ENCODE assay signal across 10 cellular contexts in genomic region chr1:111202366-111202706, GRCh38. TPM values are rescaled to one million over a fixed set of nuclear protein-coding genes. Genes with fewer than 3 reads are reported as not detected.
DNase-seq lines count a peak whose midpoint lies in the region; ATAC-seq and TF ChIP-seq lines count a peak whose summit lies in the region.
"Had no signal": no experiment of that assay in that cellular context is flagged by ENCODE, and none has a peak within 500 bp of the region (broad histone marks: within the 10 kb centered on the region; RNA-seq: fewer than 3 reads in every experiment).

No MANE protein-coding gene starts in this region.

- H3K9me3 ChIP-seq in left lung = no peaks in the 10 kb centered on the region
- no peaks in the 10 kb centered on the region for H3K9me3 ChIP-seq in transverse colon
- no peaks in the 10 kb centered on the region for H3K9me3 ChIP-seq in ascending aorta

- no peaks in the 10 kb centered on the region for H3K27me3 ChIP-seq in left lung
- no peaks in the 10 kb centered on the region for H3K27me3 ChIP-seq in transverse colon
- H3K27me3 ChIP-seq in ascending aorta = peaks cover 6% of the 10 kb centered on the region

- no peaks in the 10 kb centered on the region for H3K27me3 Mint-ChIP-seq in activated T-cell treated with anti-CD3 and anti-CD28 coated beads, Interleukin-2, amount 50 U/mL, for 72 hours (ENCODE audit: low read depth)
- no peaks in the 10 kb centered on the region for H3K27me3 Mint-ChIP-seq in activated T-helper 1 cell treated with anti-CD3 and anti-CD28 coated beads, Interleukin-12 subunit alpha, Interleukin-12 subunit beta, Interleukin-2, Interleukin-4 antibody, amounts not matched to agents 30 ng/mL and 10 ng/mL and 1 ng/mL, durations not matched to agents 14 hours and 24 hours and 36 hours (ENCODE audit: insufficient read depth)

- no peak for TF ChIP-seq EP300 in transverse colon (IDR thresholded peaks at IDR 0.05; ENCODE audit: low read depth)

- DNase-seq in activated T-cell treated with anti-CD3 and anti-CD28 coated beads, Interleukin-2, amount 50 U/mL, for 72 hours = no peak
- DNase-seq in activated T-cell treated with anti-CD3 and anti-CD28 coated beads for 4 hours (no peak), left lung (no peak), transverse colon (no peak), NCI-H1048 (lab: John Stamatoyannopoulos, UW) (no peak), kidney glomerular epithelial cell (lab: John Stamatoyannopoulos, UW) (no peak), ascending aorta (ENCODE audit: low spot score in 2 of 2) (no peak)
- no peak for DNase-seq in activated T-helper 1 cell treated with anti-CD3 and anti-CD28 coated beads, Interleukin-12 subunit alpha, Interleukin-12 subunit beta, Interleukin-2, Interleukin-4 antibody, amounts not matched to agents 30 ng/mL and 10 ng/mL and 1 ng/mL, durations not matched to agents 14 hours and 24 hours and 36 hours (ENCODE audit: low spot score)

- no peaks in the 10 kb centered on the region for H3K9me3 Mint-ChIP-seq in activated T-cell treated with anti-CD3 and anti-CD28 coated beads, Interleukin-2, amount 50 U/mL, for 72 hours
- H3K9me3 Mint-ChIP-seq in activated T-helper 1 cell treated with anti-CD3 and anti-CD28 coated beads, Interleukin-12 subunit alpha, Interleukin-12 subunit beta, Interleukin-2, Interleukin-4 antibody, amounts not matched to agents 30 ng/mL and 10 ng/mL and 1 ng/mL, durations not matched to agents 14 hours and 24 hours and 36 hours = no peaks in the 10 kb centered on the region

- H3K4me1 ChIP-seq in left lung (peaks cover 27 to 89% of the 10 kb centered on the region in 2 donors), transverse colon (peaks cover 16 to 46% (median 39%) of the 10 kb centered on the region in 4 donors), ascending aorta (peaks cover 3% of the 10 kb centered on the region in 2 donors)

- ATAC-seq in activated T-cell treated with anti-CD3 and anti-CD28 coated beads, Interleukin-2, amount 50 U/mL, for 72 hours (replicated peaks in 1 of 2) = no peak
- peak; percentile 13 for ATAC-seq in left lung
- ATAC-seq: left lobe of liver had no signal

- 91 to 93% methylated on average over 1 of the region's 1 CpG for whole genome bisulfite sequencing in transverse colon (ENCODE audit: low coverage in 1 of 2), 2 donors

- peak overlapping the region in 1 of 2 donors; percentile 56 for H3K4me3 ChIP-seq in left lung
- no peak overlapping the region for H3K4me3 ChIP-seq in transverse colon
- no peak overlapping the region for H3K4me3 ChIP-seq in ascending aorta

- in situ Hi-C loops in transverse colon (cut with MboI; ENCODE audit: low pct_ligation_motif_present in 1 of 4, low pct_unique_long_range_greater_than_20kb in 1 of 4, low sequenced_read_pairs in 3 of 4) = loop anchor here in 1 of 4 donors (25.0 kb wide), 2 partner anchors 410 to 560 kb away; partner anchors contain the start of genes DDX20 and RAP1A

- peaks cover 74% of the 10 kb centered on the region for H3K4me1 Mint-ChIP-seq in activated T-cell treated with anti-CD3 and anti-CD28 coated beads, Interleukin-2, amount 50 U/mL, for 72 hours (ENCODE audit: low read depth)
- H3K4me1 Mint-ChIP-seq in activated T-helper 1 cell treated with anti-CD3 and anti-CD28 coated beads, Interleukin-12 subunit alpha, Interleukin-12 subunit beta, Interleukin-2, Interleukin-4 antibody, amounts not matched to agents 30 ng/mL and 10 ng/mL and 1 ng/mL, durations not matched to agents 14 hours and 24 hours and 36 hours (ENCODE audit: low read depth) = peaks cover 64% of the 10 kb centered on the region

- peak overlapping the region; percentile 93 to 98 for H3K4me3 Mint-ChIP-seq in activated T-cell treated with anti-CD3 and anti-CD28 coated beads, Interleukin-2, amount 50 U/mL, for 72 hours
- H3K4me3 Mint-ChIP-seq in activated T-helper 1 cell treated with anti-CD3 and anti-CD28 coated beads, Interleukin-12 subunit alpha, Interleukin-12 subunit beta, Interleukin-2, Interleukin-4 antibody, amounts not matched to agents 30 ng/mL and 10 ng/mL and 1 ng/mL, durations not matched to agents 14 hours and 24 hours and 36 hours = peak overlapping the region; percentile 100

- peaks cover 18 to 27% of the 10 kb centered on the region in 2 donors for H3K36me3 Mint-ChIP-seq in activated T-cell treated with anti-CD3 and anti-CD28 coated beads, Interleukin-2, amount 50 U/mL, for 72 hours (ENCODE audit: insufficient read depth in 2 of 2)
- peaks cover 31% of the 10 kb centered on the region for H3K36me3 Mint-ChIP-seq in activated T-helper 1 cell treated with anti-CD3 and anti-CD28 coated beads, Interleukin-12 subunit alpha, Interleukin-12 subunit beta, Interleukin-2, Interleukin-4 antibody, amounts not matched to agents 30 ng/mL and 10 ng/mL and 1 ng/mL, durations not matched to agents 14 hours and 24 hours and 36 hours (ENCODE audit: low read depth)

- H3K27ac ChIP-seq in left lung (peak overlapping the region in 1 of 2 donors; percentile 93), transverse colon (peak overlapping the region; percentile 86 to 94 (median 92)), ascending aorta (no peak overlapping the region)

- H3K36me3 ChIP-seq in left lung (peaks cover 0 to 16% of the 10 kb centered on the region in 2 donors), transverse colon (peaks cover 0 to 4% (median 0%) of the 10 kb centered on the region in 4 donors), ascending aorta (no peaks in the 10 kb centered on the region)

- peak overlapping the region; percentile 97 for H3K27ac Mint-ChIP-seq in activated T-cell treated with anti-CD3 and anti-CD28 coated beads, Interleukin-2, amount 50 U/mL, for 72 hours
- H3K27ac Mint-ChIP-seq in activated T-helper 1 cell treated with anti-CD3 and anti-CD28 coated beads, Interleukin-12 subunit alpha, Interleukin-12 subunit beta, Interleukin-2, Interleukin-4 antibody, amounts not matched to agents 30 ng/mL and 10 ng/mL and 1 ng/mL, durations not matched to agents 14 hours and 24 hours and 36 hours = peak overlapping the region; percentile 86

- TF ChIP-seq CTCF in left lung (IDR thresholded peaks at IDR 0.05) = no peak
- TF ChIP-seq CTCF in transverse colon (IDR thresholded peaks at IDR 0.05) = no peak
- no peak for TF ChIP-seq CTCF in ascending aorta (IDR thresholded peaks at IDR 0.05)

- TF ChIP-seq POLR2A in transverse colon (IDR thresholded peaks at IDR 0.05) = peak; percentile 26

- intact Hi-C loops in activated T-helper 1 cell treated with anti-CD3 and anti-CD28 coated beads, Interleukin-12 subunit alpha, Interleukin-12 subunit beta, Interleukin-2, Interleukin-4 antibody, amounts not matched to agents 30 ng/mL and 10 ng/mL and 1 ng/mL, durations not matched to agents 14 hours and 24 hours and 36 hours (cut with micrococcal nuclease) = loop anchor here (5.0 to 10.0 kb wide), 3 partner anchors 240 to 968 kb away; partner anchors contain the start of gene LRIF1
- intact Hi-C loops in left lung (cut with DNase I) = no loop called here
- intact Hi-C loops in transverse colon (cut with DNase I; ENCODE audit: low total_unique reads) = no loop called here
- intact Hi-C loops in ascending aorta (cut with DNase I) = no loop called here

RNA-seq across cellular contexts. Expression of gene DENND2D, which starts 1.9 kb away (rescaled TPM):
- total RNA-seq in activated T-cell treated with anti-CD3 and anti-CD28 coated beads, Interleukin-2, amount 50 U/mL, for 72 hours = 100 to 1,000 TPM; 134 to 165 TPM
- total RNA-seq in activated T-helper 1 cell treated with anti-CD3 and anti-CD28 coated beads, Interleukin-12 subunit alpha, Interleukin-12 subunit beta, Interleukin-2, Interleukin-4 antibody, amounts not matched to agents 30 ng/mL and 10 ng/mL and 1 ng/mL, durations not matched to agents 14 hours and 24 hours and 36 hours = 205 and 206 TPM in 2 replicates
- total RNA-seq in left lung (10 to 100 TPM; 56.6 to 78.8 TPM), transverse colon (10 to 100 TPM; 43.4 to 61.0 (median 50.7) TPM), ascending aorta (4.4 TPM)

RNA-seq across cellular contexts. Expression of gene CHI3L2, which starts 25.2 kb away (rescaled TPM):
- 10 to 100 TPM in 1 of 2 donors, 1 to 10 TPM in 1; 9.0 to 10.6 TPM for total RNA-seq in activated T-cell treated with anti-CD3 and anti-CD28 coated beads, Interleukin-2, amount 50 U/mL, for 72 hours
- total RNA-seq in activated T-helper 1 cell treated with anti-CD3 and anti-CD28 coated beads, Interleukin-12 subunit alpha, Interleukin-12 subunit beta, Interleukin-2, Interleukin-4 antibody, amounts not matched to agents 30 ng/mL and 10 ng/mL and 1 ng/mL, durations not matched to agents 14 hours and 24 hours and 36 hours = 2.8 and 4.0 TPM in 2 replicates
- total RNA-seq in left lung (100 to 1,000 TPM in 1 of 2 donors, 1 to 10 TPM in 1; 8.0 to 222 TPM), transverse colon (1 to 10 TPM in 1 of 4 donors, under 1 TPM in 1, not detected in 2; 0.82 to 2.7 TPM), ascending aorta (10.1 TPM)
- total RNA-seq: endothelial cell of umbilical vein had no signal

Comparison
In these comparisons a context has a peak if more than half of its experiments do, and no peak if none do; other contexts are left out.
1. H3K27ac ChIP-seq: peak in transverse colon (4 of 4); none in ascending aorta (0 of 2).